In the genomic region with DNA sequence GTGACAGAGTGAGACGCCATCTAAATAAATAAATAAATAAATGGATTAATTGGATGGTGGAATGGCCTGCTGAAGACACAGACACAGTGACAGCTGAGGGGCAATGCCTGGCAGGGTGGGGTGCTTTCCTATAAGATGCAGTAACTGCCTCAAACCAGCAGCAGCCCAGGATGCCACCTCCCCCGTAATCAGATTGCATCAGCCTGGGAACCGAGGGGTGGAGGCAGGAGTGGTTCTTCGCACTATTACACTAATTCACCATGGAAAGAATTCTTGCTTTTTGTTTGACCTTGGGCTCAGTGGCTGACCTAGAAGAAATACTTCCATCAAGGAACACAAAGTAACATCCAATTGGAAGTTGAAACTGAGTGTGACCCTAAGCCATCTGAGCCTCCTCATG, we compare ENCODE assay signal across 17 cellular contexts. TPM values are rescaled to one million over a fixed set of nuclear protein-coding genes. Genes with fewer than 3 reads are reported as not detected.
DNase-seq lines count a peak whose midpoint lies in the region; ATAC-seq, FAIRE-seq and TF ChIP-seq lines count a peak whose summit lies in the region.
"Had no signal": no experiment of that assay in that cellular context is flagged by ENCODE, and none has a peak within 500 bp of the region (broad histone marks: within the 10 kb centered on the region; RNA-seq: fewer than 3 reads in every experiment).

No MANE protein-coding gene starts in this region.

- ATAC-seq in K562 (peak; percentile 53), GM19467 (IDR thresholded peaks at IDR 0.05; ENCODE audit: unreplicated experiment) (no peak)

- TF ChIP-seq POLR2A in NB4 (IDR thresholded peaks at IDR 0.05; ENCODE audit: extremely low read depth, insufficient read length): no peak
- TF ChIP-seq POLR2A in K562 (conservative IDR thresholded peaks at IDR 0.05): no peak

- 46% methylated on average over 4 of the region's 4 CpGs for WGBS in K562 (ENCODE audit: insufficient coverage, low coverage, missing lambda C conversion rate)
- no CpG with 5 or more reads among the region's 4 CpGs for WGBS in mesendoderm (ENCODE audit: extremely low coverage, insufficient coverage, low lambda C conversion rate)

- H3K4me2 ChIP-seq in K562 (ENCODE audit: insufficient read depth, low read length): peak overlapping the region; percentile 1; the same call in 1 of the 2 replicates
- H3K4me2 ChIP-seq in mesendoderm (ENCODE audit: low read length): no peak overlapping the region
- H3K4me2 ChIP-seq: BLaER1 had no signal

- FAIRE-seq in K562 (lab: Jason Lieb, UNC): no peak
- FAIRE-seq: GM12892, GM18507 had no signal

- H3K4ac ChIP-seq in mesendoderm (ENCODE audit: low read depth, low read length): no peak overlapping the region

- H3K9me3 ChIP-seq in K562 (replicated peaks; ENCODE audit: control insufficient read depth, insufficient read depth, low read depth, low read length): no peaks in the 10 kb centered on the region
- H3K9me3 ChIP-seq: BLaER1, HAP-1 had no signal

- no peak for TF ChIP-seq EP300 in K562 (IDR thresholded peaks at IDR 0.05; ENCODE audit: low read length)

- CTCF ChIA-PET in K562 (lab: Yijun Ruan, JAX; ENCODE audit: low intra/inter-chr PET ratio): no interaction called here

- H4K8ac ChIP-seq in mesendoderm (ENCODE audit: low read depth, low read length): no peak overlapping the region

- no peak for TF ChIP-seq CTCF in NB4 (IDR thresholded peaks at IDR 0.05; ENCODE audit: low read depth, low read length)
- no peak for TF ChIP-seq CTCF in K562 (IDR thresholded peaks at IDR 0.05 in 2 of 3, conservative IDR thresholded peaks at IDR 0.05 in 1 of 3; ENCODE audit: insufficient read depth in 2 of 3, low read depth in 1 of 3, low read length in 3 of 3)

- H2AK5ac ChIP-seq in mesendoderm (ENCODE audit: low read length): no peak overlapping the region

- H4K5ac ChIP-seq in mesendoderm (ENCODE audit: low read length): no peak overlapping the region

- peak overlapping the region; percentile 25 for H3K56ac ChIP-seq in mesendoderm (ENCODE audit: low read length)

- no peaks in the 10 kb centered on the region for H3K9me1 ChIP-seq in K562 (ENCODE audit: control insufficient read depth, insufficient read depth, low read length)

- no peak overlapping the region for H3K18ac ChIP-seq in mesendoderm (ENCODE audit: low read length)

- BruUV-seq in K562 (replicated peaks; lab: Mats Ljungman, UMichigan): no TSS peak

- intact Hi-C loops in K562 (cut with micrococcal nuclease): no loop called here

- POLR2A ChIA-PET in K562 (lab: Yijun Ruan, JAX): interaction anchor here (0.6 kb wide), 1 partner anchor 41 kb away, joined by 3 read pairs; no protein-coding TSS in a partner anchor

- DNase-seq in NCI-H2227 treated with DMSO at 0.1 percent for 48 hours (lab: John Stamatoyannopoulos, UW): peak; percentile 14
- DNase-seq in NCI-H2227 (lab: John Stamatoyannopoulos, UW; ENCODE audit: unreplicated experiment): no peak
- peak; percentile 39 for DNase-seq in NB4 (ENCODE audit: low read depth)
- DNase-seq in K562 (ENCODE audit: extremely low read depth in 1 of 4, low spot score in 3 of 4): no peak
- no peak for DNase-seq in mesendoderm
- DNase-seq in NCI-H524 (lab: John Stamatoyannopoulos, UW): no peak
- no peak for DNase-seq in hypothalamus (lab: John Stamatoyannopoulos, UW)
- DNase-seq: 8988T, DMS153, DMS79, GDM1, GOT3 had no signal

- H2BK5ac ChIP-seq in mesendoderm (ENCODE audit: low read length): no peak overlapping the region

- H3K4me3 ChIP-seq in NB4 (ENCODE audit: low read depth, low read length) (no peak overlapping the region), K562 (no peak overlapping the region), mesendoderm (ENCODE audit: low read length) (no peak overlapping the region)
- H3K4me3 ChIP-seq: BLaER1, HAP-1 had no signal

- H3K27ac ChIP-seq in K562 (ENCODE audit: extremely low read depth, low read depth, low read length) (no peak overlapping the region), mesendoderm (ENCODE audit: low read depth, low read length) (no peak overlapping the region)
- H3K27ac ChIP-seq: BLaER1 had no signal

- H3K79me1 ChIP-seq in mesendoderm (ENCODE audit: low read length): no peaks in the 10 kb centered on the region

- H3K9ac ChIP-seq in K562 (ENCODE audit: insufficient read depth in 1 of 2, low read depth in 2 of 2, low read length in 2 of 2): no peak overlapping the region
- no peak overlapping the region for H3K9ac ChIP-seq in mesendoderm (ENCODE audit: low read length)
- H3K9ac ChIP-seq: BLaER1 had no signal

- no peak overlapping the region for H2BK15ac ChIP-seq in mesendoderm (replicated peaks; ENCODE audit: low read depth)

- H3K23ac ChIP-seq in mesendoderm (ENCODE audit: low read length): no peak overlapping the region

- in situ Hi-C loops in K562 (cut with MboI): no loop called here

- H2BK120ac ChIP-seq in mesendoderm (ENCODE audit: low read depth, low read length): no peak overlapping the region

- H3K79me2 ChIP-seq in K562 (ENCODE audit: control insufficient read depth, insufficient read depth, low read length): no peaks in the 10 kb centered on the region
- no peaks in the 10 kb centered on the region for H3K79me2 ChIP-seq in mesendoderm (ENCODE audit: control insufficient read depth, insufficient read depth, low read length)

- H3K4me1 ChIP-seq in K562 (replicated peaks in 1 of 2; ENCODE audit: control insufficient read depth in 2 of 2, insufficient read depth in 2 of 2, low read length in 2 of 2): peaks cover 0 to 4% of the 10 kb centered on the region in 2 experiments; a peak in 3 of 5 replicates
- no peaks in the 10 kb centered on the region for H3K4me1 ChIP-seq in mesendoderm (ENCODE audit: control insufficient read depth, low read depth, low read length)
- H3K4me1 ChIP-seq: BLaER1 had no signal

- no peaks in the 10 kb centered on the region for H3K36me3 ChIP-seq in K562 (ENCODE audit: control insufficient read depth, insufficient read depth, low read length)
- H3K36me3 ChIP-seq in mesendoderm (ENCODE audit: control insufficient read depth, insufficient read depth, low read length): no peaks in the 10 kb centered on the region
- H3K36me3 ChIP-seq: BLaER1, HAP-1 had no signal

- no peaks in the 10 kb centered on the region for H3K27me3 ChIP-seq in K562 (ENCODE audit: control insufficient read depth in 2 of 2, insufficient read depth in 2 of 2, low read length in 2 of 2)
- H3K27me3 ChIP-seq in mesendoderm (ENCODE audit: insufficient read depth, low read length, poor library complexity): no peaks in the 10 kb centered on the region
- H3K27me3 ChIP-seq: BLaER1 had no signal

- no peaks in the 10 kb centered on the region for H4K20me1 ChIP-seq in K562 (replicated peaks; ENCODE audit: control insufficient read depth, insufficient read depth, low read length)
- H4K20me1 ChIP-seq: BLaER1 had no signal

- TF ChIP-seq RAD21 in K562 (CRISPR knock-in tag; conservative IDR thresholded peaks at IDR 0.05 in 1 of 2, IDR thresholded peaks at IDR 0.05 in 1 of 2): no peak

- peak overlapping the region; percentile 74 for H2AFZ ChIP-seq in K562 (ENCODE audit: low read depth, low read length)

TF ChIP-seq in K562, 482 proteins besides CTCF, POLR2A, EP300 and RAD21 (continues in another document):
- TF ChIP-seq MYNN (IDR thresholded peaks at IDR 0.05) (no peak), MYNN (CRISPR knock-in tag; IDR thresholded peaks at IDR 0.05) (no peak), MIER1 (IDR thresholded peaks at IDR 0.05; ENCODE audit: low read depth) (no peak), SAP30 (IDR thresholded peaks at IDR 0.05; ENCODE audit: borderline replicate concordance, insufficient read depth, low read depth, low read length, poor library complexity, severe bottlenecking) (no peak), L3MBTL2 (IDR thresholded peaks at IDR 0.05) (peak; percentile 40; the same call in 1 of the 2 replicates)

RNA-seq across cellular contexts. Expression of a gene that starts 31.6 kb away (rescaled TPM):
- total RNA-seq in K562 (2011; cell fraction: chromatin; rRNA removed; ENCODE audit: low replicate concordance): 13.2 and 38.3 TPM in 2 replicates
- total RNA-seq in K562 (2011; cell fraction: nucleolus; rRNA removed): 9.5 and 10.5 TPM in 2 replicates
- total RNA-seq in K562 (2011; cell fraction: nucleoplasm; rRNA removed): 21.6 and 39.0 TPM in 2 replicates
- total RNA-seq in K562 (2014; rRNA removed) (7.8 and 8.9 TPM in 2 replicates), K562 (2014; rRNA removed; fragmentation: Illumina TruSeq; extraction: Trizol) (17.2 and 18.1 TPM in 2 replicates), K562 (2015; rRNA removed; fragmentation: Illumina TruSeq; extraction: Trizol) (11.1 and 13.3 TPM in 2 replicates), K562 (2021) (12.7 and 13.1 TPM in 2 replicates)
- polyA plus RNA-seq in K562 (2011; rRNA removed) (13.8 and 20.5 TPM in 2 replicates), K562 (2014; fragmentation: Illumina TruSeq; extraction: Trizol) (11.7 and 15.3 TPM in 2 replicates), K562 (2014; fragmentation: Nextera tagmentation; extraction: Ambion mirVana) (1 to 10 TPM; 1.8 to 5.1 TPM), K562 (2014; rRNA removed) (11.0 and 14.0 TPM in 2 replicates)
- 2.3 and 4.2 TPM in 2 replicates for polyA plus RNA-seq in K562 (2011; cell fraction: cytosol; rRNA removed)
- 7.5 and 8.8 TPM in 2 replicates for polyA plus RNA-seq in K562 (2011; cell fraction: nucleus; rRNA removed)
- 12.3 and 14.4 TPM in 2 replicates for polyA plus RNA-seq in K562 (2012)
- polyA minus RNA-seq in K562 (2011; rRNA and poly(A)+ RNA removed): 18.9 and 19.8 TPM in 2 replicates
- 4.2 and 6.3 TPM in 2 replicates for polyA minus RNA-seq in K562 (2011; cell fraction: cytosol; rRNA and poly(A)+ RNA removed)
- polyA minus RNA-seq in K562 (2011; cell fraction: nucleus; rRNA and poly(A)+ RNA removed): 11.3 and 17.3 TPM in 2 replicates
- polyA plus RNA-seq in mesendoderm (2013, experiment 1 of 2): 18.1 TPM
- polyA plus RNA-seq in mesendoderm (2013, experiment 2 of 2): 18.5 TPM

RNA-seq across cellular contexts. Expression of a gene that starts 48.2 kb away (rescaled TPM):
- total RNA-seq in K562 (2011; cell fraction: chromatin; rRNA removed; ENCODE audit: low replicate concordance): 116 and 190 TPM in 2 replicates
- total RNA-seq in K562 (2011; cell fraction: nucleolus; rRNA removed): 265 and 279 TPM in 2 replicates
- total RNA-seq in K562 (2011; cell fraction: nucleoplasm; rRNA removed): 405 and 605 TPM in 2 replicates
- 622 and 852 TPM in 2 replicates for total RNA-seq in K562 (2014; rRNA removed)
- 2,222 and 2,441 TPM in 2 replicates for total RNA-seq in K562 (2014; rRNA removed; fragmentation: Illumina TruSeq; extraction: Trizol)
- total RNA-seq in K562 (2015; rRNA removed; fragmentation: Illumina TruSeq; extraction: Trizol): 2,046 and 2,206 TPM in 2 replicates
- 934 and 1,064 TPM in 2 replicates for total RNA-seq in K562 (2021)
- polyA plus RNA-seq in K562 (2011; rRNA removed): 1,361 and 1,676 TPM in 2 replicates
- polyA plus RNA-seq in K562 (2011; cell fraction: cytosol; rRNA removed): 259 and 574 TPM in 2 replicates
- polyA plus RNA-seq in K562 (2011; cell fraction: nucleus; rRNA removed): 235 and 462 TPM in 2 replicates
- polyA plus RNA-seq in K562 (2012): 1,432 and 2,024 TPM in 2 replicates
- polyA plus RNA-seq in K562 (2014; fragmentation: Illumina TruSeq; extraction: Trizol): 1,618 and 2,053 TPM in 2 replicates
- 1,000 to 10,000 TPM; 3,327 to 4,203 TPM for polyA plus RNA-seq in K562 (2014; fragmentation: Nextera tagmentation; extraction: Ambion mirVana)
- polyA plus RNA-seq in K562 (2014; rRNA removed): 1,075 and 1,122 TPM in 2 replicates
- polyA minus RNA-seq in K562 (2011; rRNA and poly(A)+ RNA removed): 292 and 325 TPM in 2 replicates
- 160 and 201 TPM in 2 replicates for polyA minus RNA-seq in K562 (2011; cell fraction: cytosol; rRNA and poly(A)+ RNA removed)
- polyA minus RNA-seq in K562 (2011; cell fraction: nucleus; rRNA and poly(A)+ RNA removed): 137 and 395 TPM in 2 replicates
- 3,149 TPM for polyA plus RNA-seq in mesendoderm (2013, experiment 1 of 2)
- 3,180 TPM for polyA plus RNA-seq in mesendoderm (2013, experiment 2 of 2)

Comparison
In these comparisons a context has a peak if more than half of its experiments do, and no peak if none do; other contexts are left out.
1. DNase-seq: peak in NCI-H2227 treated with DMSO at 0.1 percent for 48 hours (single experiment) and NB4 (single experiment); none in NCI-H2227 (single experiment), K562 (0 of 4), mesendoderm (single experiment), NCI-H524 (0 of 2) and hypothalamus (0 of 51).